In genomic region chr9:108356806-108357205, GRCh38 we compare ENCODE assay signal across 23 cellular contexts.
DNase-seq lines count a peak whose midpoint lies in the region; FAIRE-seq and TF ChIP-seq lines count a peak whose summit lies in the region.
"Had no signal": no experiment of that assay in that cellular context is flagged by ENCODE, and none has a peak within 500 bp of the region (broad histone marks: within the 10 kb centered on the region; RNA-seq: fewer than 3 reads in every experiment).

No MANE protein-coding gene starts in this region.

- peak; percentile 88 for FAIRE-seq in H54 (lab: Jason Lieb, UNC)
- FAIRE-seq: D721Med, GM12878, GM19239, HepG2 had no signal

- peaks cover 1% of the 10 kb centered on the region for H3K4me1 ChIP-seq in mammary epithelial cell (ENCODE audit: insufficient read depth, low read length)
- H3K4me1 ChIP-seq: Caco-2 had no signal

- H3K79me2 ChIP-seq in mammary epithelial cell (ENCODE audit: insufficient read depth, low read length), result no peaks in the 10 kb centered on the region

- TF ChIP-seq CTCF in mammary epithelial cell (conservative IDR thresholded peaks at IDR 0.05 in 1 of 2, IDR thresholded peaks at IDR 0.05 in 1 of 2; ENCODE audit: extremely low read depth in 1 of 2, insufficient read depth in 1 of 2, low read depth in 1 of 2, low read length in 2 of 2), result no peak

- H3K4me3 ChIP-seq in mammary epithelial cell (replicated peaks in 1 of 3; ENCODE audit: insufficient read depth in 1 of 3, low read depth in 2 of 3, low read length in 3 of 3), result no peak overlapping the region
- H3K4me3 ChIP-seq: GM12878, GM23248 had no signal

- no TSS peak for BruUV-seq in mammary epithelial cell (replicated peaks; lab: Mats Ljungman, UMichigan)

- CTCF ChIA-PET in mammary epithelial cell (lab: Charles Lee; ENCODE audit: low non-redundant PET), result no interaction called here

- WGBS in mammary epithelial cell (ENCODE audit: low coverage, missing lambda C conversion rate), result 52% methylated on average over 2 of the region's 2 CpGs

- no peak overlapping the region for H2AFZ ChIP-seq in mammary epithelial cell (ENCODE audit: low read depth, low read length)
- H2AFZ ChIP-seq: GM23248 had no signal

- H3K27ac ChIP-seq in mammary epithelial cell (ENCODE audit: insufficient read depth, low read depth, low read length), result no peak overlapping the region
- H3K27ac ChIP-seq: C4-2B, GM23248, HL-60 had no signal

- no peaks in the 10 kb centered on the region for H3K36me3 ChIP-seq in mammary epithelial cell (ENCODE audit: insufficient read depth, low read length)

- peak; percentile 29 for DNase-seq in A172 (ENCODE audit: low spot score)
- DNase-seq in H54 (ENCODE audit: insufficient read length, low spot score), result no peak
- DNase-seq in mammary epithelial cell, result peak; percentile 3
- peak; percentile 1 for DNase-seq in kidney tubule cell (ENCODE audit: low spot score)
- no peak for DNase-seq in AG20443 (ENCODE audit: low spot score)
- no peak for DNase-seq in NCI-H2081 treated with DMSO at 0.1 percent for 48 hours (lab: John Stamatoyannopoulos, UW)
- DNase-seq in NCI-H526 (lab: John Stamatoyannopoulos, UW), result no peak
- no peak for DNase-seq in MV-4-11 (lab: John Stamatoyannopoulos, UW)
- DNase-seq: 8988T; AML-193; Caco-2; CD4-positive, alpha-beta T cell; DMS79; GF-D8; GM23248; HCEC 1CT; KG1 had no signal

- dilution Hi-C loops in mammary epithelial cell (cut with HindIII; ENCODE audit: low sequenced_read_pairs), result no loop called here

- no peak for TF ChIP-seq POLR2A in H54 (IDR thresholded peaks at IDR 0.05; ENCODE audit: low read depth, low read length)

- no peaks in the 10 kb centered on the region for H4K20me1 ChIP-seq in mammary epithelial cell (ENCODE audit: insufficient read depth, low read length)

- no peak overlapping the region for H3K9ac ChIP-seq in mammary epithelial cell (ENCODE audit: insufficient read depth, low read length)
- H3K9ac ChIP-seq: GM23248 had no signal

- H3K4me2 ChIP-seq in mammary epithelial cell (ENCODE audit: insufficient read depth, low read depth, low read length), result no peak overlapping the region

- in situ Hi-C loops in mammary epithelial cell (cut with MboI; ENCODE audit: low sequenced_read_pairs in 2 of 2), result no loop called here

- intact Hi-C loops in mammary epithelial cell (cut with micrococcal nuclease), result no loop called here

- no peaks in the 10 kb centered on the region for H3K9me3 ChIP-seq in mammary epithelial cell (replicated peaks; ENCODE audit: insufficient read depth, low read length)
- H3K9me3 ChIP-seq: Caco-2 had no signal

- H3K27me3 ChIP-seq in mammary epithelial cell (ENCODE audit: insufficient read depth, low read length), result no peaks in the 10 kb centered on the region

Comparison
In these comparisons a context has a peak if more than half of its experiments do, and no peak if none do; other contexts are left out.
1. DNase-seq: peak in A172 (single experiment), mammary epithelial cell (single experiment) and kidney tubule cell (single experiment); none in H54 (single experiment), AG20443 (single experiment), NCI-H2081 treated with DMSO at 0.1 percent for 48 hours (single experiment), NCI-H526 (0 of 2) and MV-4-11 (single experiment).